11 cellular contexts compared by ENCODE assay signal in genomic region chr3:42489937-42490227, GRCh38. TPM values are rescaled to one million over a fixed set of nuclear protein-coding genes. Genes with fewer than 3 reads are reported as not detected.
A peak's percentile ranks its signal among the peaks of the same experiment; 100 is the strongest.
DNase-seq lines count a peak whose midpoint lies in the region; ATAC-seq, FAIRE-seq and TF ChIP-seq lines count a peak whose summit lies in the region.
"Had no signal": no experiment of that assay in that cellular context is flagged by ENCODE, and none has a peak within 500 bp of the region (broad histone marks: within the 10 kb centered on the region; RNA-seq: fewer than 3 reads in every experiment).

No MANE protein-coding gene starts in this region.

- H3K4me1 ChIP-seq in stomach smooth muscle (ENCODE audit: control insufficient read depth, insufficient read depth, low read length): peaks cover 13% of the 10 kb centered on the region
- H3K4me1 ChIP-seq in kidney (ENCODE audit: control insufficient read depth in 1 of 2, insufficient read depth in 1 of 2, low read depth in 1 of 2, low read length in 2 of 2): peaks cover 4% of the 10 kb centered on the region in 2 donors
- no peaks in the 10 kb centered on the region for H3K4me1 ChIP-seq in effector memory CD4-positive, alpha-beta T cell (ENCODE audit: control insufficient read depth, insufficient read depth, low read length, poor library complexity, severe bottlenecking)

- DNase-seq in coronary artery (ENCODE audit: low spot score): no peak
- no peak for DNase-seq in SHP77 treated with DMSO at 0.1 percent for 48 hours (lab: John Stamatoyannopoulos, UW)
- DNase-seq in kidney: no peak
- DNase-seq in effector memory CD4-positive, alpha-beta T cell: no peak
- DNase-seq: activated CD4-positive, alpha-beta T cell treated with anti-CD3 and anti-CD28 coated beads, Interleukin-2, amount 50 U/mL, for 4 hours; NCI-H2081 treated with DMSO at 0.1 percent for 48 hours had no signal

- H3K4me3 ChIP-seq in coronary artery (no peak overlapping the region), stomach smooth muscle (ENCODE audit: low read length in 2 of 2) (no peak overlapping the region), kidney (ENCODE audit: low read length in 2 of 2) (no peak overlapping the region)
- H3K4me3 ChIP-seq in effector memory CD4-positive, alpha-beta T cell (ENCODE audit: insufficient read depth, low read depth, low read length, poor library complexity, severe bottlenecking): no peak overlapping the region

- intact Hi-C loops in kidney (cut with DNase I): no loop called here

- ATAC-seq in GM19395 (IDR thresholded peaks at IDR 0.05; ENCODE audit: unreplicated experiment) (peak; percentile 24), HG03108 (IDR thresholded peaks at IDR 0.05; ENCODE audit: unreplicated experiment) (peak; percentile 1), HG03097 (IDR thresholded peaks at IDR 0.05; ENCODE audit: low FRiP score, unreplicated experiment) (no peak)

- TF ChIP-seq CTCF in coronary artery (IDR thresholded peaks at IDR 0.05) (no peak), kidney (IDR thresholded peaks at IDR 0.05; ENCODE audit: borderline replicate concordance, extremely low read depth, insufficient read depth) (no peak)

- H3K36me3 ChIP-seq in stomach smooth muscle (ENCODE audit: control insufficient read depth in 2 of 2, insufficient read depth in 2 of 2, low read length in 2 of 2): no peaks in the 10 kb centered on the region
- no peaks in the 10 kb centered on the region for H3K36me3 ChIP-seq in kidney (ENCODE audit: control insufficient read depth in 1 of 2, insufficient read depth in 2 of 2, low read length in 2 of 2)
- H3K36me3 ChIP-seq in effector memory CD4-positive, alpha-beta T cell (ENCODE audit: control insufficient read depth, insufficient read depth, low read length): no peaks in the 10 kb centered on the region

- H3K27ac ChIP-seq in coronary artery (peak overlapping the region; percentile 55 to 64), stomach smooth muscle (ENCODE audit: low read length) (peak overlapping the region; percentile 37), kidney (ENCODE audit: low read depth in 2 of 2, low read length in 2 of 2) (peak overlapping the region in 1 of 2 donors; percentile 41)
- no peak overlapping the region for H3K27ac ChIP-seq in effector memory CD4-positive, alpha-beta T cell (ENCODE audit: insufficient read depth, low read length, poor library complexity, severe bottlenecking)
- H3K27ac ChIP-seq: HL-60 had no signal

- FAIRE-seq in kidney (lab: Jason Lieb, UNC): no peak

- H3K9me3 ChIP-seq in stomach smooth muscle (ENCODE audit: control insufficient read depth in 2 of 2, low read length in 2 of 2) (no peaks in the 10 kb centered on the region), kidney (ENCODE audit: control insufficient read depth in 1 of 2, low read length in 2 of 2) (no peaks in the 10 kb centered on the region)
- H3K9me3 ChIP-seq in effector memory CD4-positive, alpha-beta T cell (ENCODE audit: control insufficient read depth, low read length): no peaks in the 10 kb centered on the region

- H3K9ac ChIP-seq in stomach smooth muscle (ENCODE audit: low read length in 2 of 2): no peak overlapping the region
- H3K9ac ChIP-seq in kidney (ENCODE audit: low read length in 2 of 2): no peak overlapping the region

- H3K27me3 ChIP-seq in stomach smooth muscle (ENCODE audit: control insufficient read depth in 1 of 2, insufficient read depth in 2 of 2, low read length in 2 of 2): no peaks in the 10 kb centered on the region
- no peaks in the 10 kb centered on the region for H3K27me3 ChIP-seq in effector memory CD4-positive, alpha-beta T cell (replicated peaks; ENCODE audit: control insufficient read depth, insufficient read depth, low read length, poor library complexity, severe bottlenecking)

RNA-seq across cellular contexts. Expression of gene VIPR1, which starts 12.6 kb away (rescaled TPM):
- total RNA-seq in kidney: 4.9 TPM
- 5.3 TPM for polyA plus RNA-seq in kidney (ENCODE audit: insufficient read depth, low read depth, low replicate concordance)
